In the genomic region with DNA sequence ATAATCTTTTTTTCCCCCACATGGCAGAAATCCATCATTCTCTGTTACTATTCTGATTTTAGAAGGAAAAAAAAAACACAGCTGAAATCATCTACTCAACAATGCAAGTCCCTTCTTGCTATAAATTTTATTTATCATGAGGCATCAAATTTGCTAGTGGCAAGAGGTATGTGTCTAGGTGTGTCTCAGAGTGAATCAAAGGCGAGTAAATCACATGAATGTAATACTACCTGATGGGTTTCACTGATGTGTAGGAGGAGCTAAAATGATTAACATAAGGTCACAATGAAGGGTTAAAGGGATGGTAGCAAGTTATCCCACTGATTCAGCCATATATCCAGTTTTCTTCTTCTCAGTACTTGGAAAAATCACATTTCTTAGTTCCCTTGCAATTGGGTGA, we compare ENCODE assay signal across 19 cellular contexts.
"Had no signal": no experiment of that assay in that cellular context is flagged by ENCODE, and none has a peak within 500 bp of the region (broad histone marks: within the 10 kb centered on the region; RNA-seq: fewer than 3 reads in every experiment).

No MANE protein-coding gene starts in this region.

- H3K9me3 Mint-ChIP-seq: endodermal cell; naive thymus-derived CD4-positive, alpha-beta T cell; nephron progenitor cell; stimulated activated effector memory CD8-positive, alpha-beta T cell treated with anti-CD3 and anti-CD28 coated beads, Interleukin-12 subunit alpha, Interleukin-12 subunit beta, amount 100 ng/mL, for 72 hours had no signal

- H3K4me3 ChIP-seq: coronary artery, esophagus muscularis mucosa, gastroesophageal sphincter, prostate gland, right lobe of liver, suprapubic skin, thyroid gland, upper lobe of right lung, vagina had no signal

- H3K27ac Mint-ChIP-seq: endodermal cell; naive thymus-derived CD4-positive, alpha-beta T cell; nephron progenitor cell; stimulated activated effector memory CD8-positive, alpha-beta T cell treated with anti-CD3 and anti-CD28 coated beads, Interleukin-12 subunit alpha, Interleukin-12 subunit beta, amount 100 ng/mL, for 72 hours had no signal

- H3K27ac ChIP-seq: coronary artery, esophagus muscularis mucosa, gastroesophageal sphincter, parathyroid adenoma, prostate gland, right lobe of liver, thyroid gland, upper lobe of right lung, vagina had no signal

- H3K4me3 Mint-ChIP-seq: endodermal cell; naive thymus-derived CD4-positive, alpha-beta T cell; nephron progenitor cell; stimulated activated effector memory CD8-positive, alpha-beta T cell treated with anti-CD3 and anti-CD28 coated beads, Interleukin-12 subunit alpha, Interleukin-12 subunit beta, amount 100 ng/mL, for 72 hours had no signal

- H3K4me1 Mint-ChIP-seq: naive thymus-derived CD4-positive, alpha-beta T cell; stimulated activated effector memory CD8-positive, alpha-beta T cell treated with anti-CD3 and anti-CD28 coated beads, Interleukin-12 subunit alpha, Interleukin-12 subunit beta, amount 100 ng/mL, for 72 hours had no signal

- H3K9me3 ChIP-seq: esophagus muscularis mucosa, gastroesophageal sphincter, prostate gland, right lobe of liver, suprapubic skin, thyroid gland, upper lobe of right lung, vagina had no signal

- DNase-seq: effector CD4-positive, alpha-beta T cell; endodermal cell; kidney glomerular epithelial cell; naive thymus-derived CD4-positive, alpha-beta T cell; nephron progenitor cell; right lobe of liver; stimulated activated CD4-positive, alpha-beta T cell treated with anti-CD3 and anti-CD28 coated beads, Interleukin-4, amount 100 ng/mL, for 1 hour; stimulated activated CD8-positive, alpha-beta memory T cell treated with anti-CD3 and anti-CD28 coated beads, Interleukin-4, amount 100 ng/mL, for 48 hours; stimulated activated naive CD8-positive, alpha-beta T cell treated with anti-CD3 and anti-CD28 coated beads, Interleukin-15, Interleukin-2, amounts not matched to agents 100 U/mL and 50 U/mL, for 24 hours; thyroid gland; upper lobe of right lung had no signal

- H3K4me1 ChIP-seq: esophagus muscularis mucosa, gastroesophageal sphincter, prostate gland, right lobe of liver, thyroid gland, upper lobe of right lung had no signal

- H3K36me3 ChIP-seq: esophagus muscularis mucosa, gastroesophageal sphincter, prostate gland, right lobe of liver, suprapubic skin, thyroid gland, upper lobe of right lung, vagina had no signal

- ATAC-seq: gastroesophageal sphincter; naive thymus-derived CD4-positive, alpha-beta T cell; stimulated activated effector memory CD8-positive, alpha-beta T cell treated with anti-CD3 and anti-CD28 coated beads, Interleukin-12 subunit alpha, Interleukin-12 subunit beta, amount 100 ng/mL, for 72 hours; stimulated activated naive CD8-positive, alpha-beta T cell treated with anti-CD3 and anti-CD28 coated beads, Interleukin-15, Interleukin-2, amounts not matched to agents 100 U/mL and 50 U/mL, for 24 hours; upper lobe of right lung had no signal

- H3K27me3 ChIP-seq: esophagus muscularis mucosa, gastroesophageal sphincter, right lobe of liver, suprapubic skin, thyroid gland, upper lobe of right lung, vagina had no signal

- H3K36me3 Mint-ChIP-seq: naive thymus-derived CD4-positive, alpha-beta T cell; stimulated activated effector memory CD8-positive, alpha-beta T cell treated with anti-CD3 and anti-CD28 coated beads, Interleukin-12 subunit alpha, Interleukin-12 subunit beta, amount 100 ng/mL, for 72 hours had no signal
